In the genomic region with DNA sequence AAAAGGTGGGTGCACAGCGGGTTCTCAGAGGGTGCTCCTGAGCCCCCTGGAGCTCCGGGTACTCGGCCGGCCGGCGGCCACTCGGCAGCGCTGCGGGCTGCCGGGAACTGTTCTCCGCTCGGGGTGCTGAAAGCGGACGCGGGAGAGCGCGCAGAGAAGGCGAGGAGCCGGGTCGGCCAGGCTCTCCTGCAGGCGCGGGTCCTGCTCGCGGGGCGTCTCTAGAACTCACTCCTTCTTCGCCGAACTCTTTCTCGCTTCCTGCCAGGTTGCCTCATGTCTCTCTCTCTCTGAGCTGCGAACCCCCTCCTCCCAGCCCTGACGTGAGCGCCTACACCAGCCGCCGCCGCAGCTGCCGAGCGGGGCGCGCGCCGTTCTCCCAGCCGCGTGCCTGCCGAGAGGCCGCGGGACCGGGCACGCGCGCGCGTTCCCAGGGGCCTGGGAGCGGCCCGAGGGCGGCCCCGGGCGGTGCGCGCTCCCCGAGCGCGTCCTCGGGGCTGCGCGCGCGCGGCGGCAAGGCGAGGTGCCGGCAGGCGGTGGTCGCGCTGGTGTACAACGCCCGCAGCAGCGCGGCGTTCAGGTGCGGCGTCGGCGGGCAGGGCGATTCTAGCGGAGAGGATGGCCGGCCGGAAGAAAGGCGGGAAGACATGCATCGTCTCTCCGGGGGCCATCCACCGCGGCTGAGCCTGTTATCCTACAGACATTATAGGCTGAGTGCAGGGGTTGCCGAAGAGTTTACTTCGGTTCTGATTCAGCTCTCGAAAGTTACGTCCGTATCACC, we compare ENCODE assay signal across 8 cellular contexts. TPM values are rescaled to one million over a fixed set of nuclear protein-coding genes. Genes with fewer than 3 reads are reported as not detected.
DNase-seq lines count a peak whose midpoint lies in the region; TF ChIP-seq lines count a peak whose summit lies in the region.

A gene with protein sequence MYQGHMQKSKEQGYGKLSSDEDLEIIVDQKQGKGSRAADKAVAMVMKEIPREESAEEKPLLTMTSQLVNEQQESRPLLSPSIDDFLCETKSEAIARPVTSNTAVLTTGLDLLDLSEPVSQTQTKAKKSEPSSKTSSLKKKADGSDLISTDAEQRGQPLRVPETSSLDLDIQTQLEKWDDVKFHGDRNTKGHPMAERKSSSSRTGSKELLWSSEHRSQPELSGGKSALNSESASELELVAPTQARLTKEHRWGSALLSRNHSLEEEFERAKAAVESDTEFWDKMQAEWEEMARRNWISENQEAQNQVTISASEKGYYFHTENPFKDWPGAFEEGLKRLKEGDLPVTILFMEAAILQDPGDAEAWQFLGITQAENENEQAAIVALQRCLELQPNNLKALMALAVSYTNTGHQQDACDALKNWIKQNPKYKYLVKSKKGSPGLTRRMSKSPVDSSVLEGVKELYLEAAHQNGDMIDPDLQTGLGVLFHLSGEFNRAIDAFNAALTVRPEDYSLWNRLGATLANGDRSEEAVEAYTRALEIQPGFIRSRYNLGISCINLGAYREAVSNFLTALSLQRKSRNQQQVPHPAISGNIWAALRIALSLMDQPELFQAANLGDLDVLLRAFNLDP (minus strand): TSS at position 260 of the 778 bp plus-strand sequence. CDS start 338 bp downstream, outside the sequence.

- no TSS peak for BruUV-seq in OCI-LY7 (replicated peaks; lab: Mats Ljungman, UMichigan)

- WGBS in ectodermal cell, 2 experiments: 0 to 1% methylated on average over 96 of the region's 96 CpGs
- WGBS in suprapubic skin: 5% methylated on average over 24 of the region's 96 CpGs

- H3K4me1 Mint-ChIP-seq in mesothelial cell of epicardium: peaks cover 3% of the 10 kb centered on the region

- H3K27me3 Mint-ChIP-seq in mesothelial cell of epicardium (ENCODE audit: low read depth): peaks cover 92% of the 10 kb centered on the region

- H3K79me2 ChIP-seq in OCI-LY7 (ENCODE audit: insufficient read depth, low read depth, low read length): no peaks in the 10 kb centered on the region

- POLR2A ChIA-PET in OCI-LY7 (lab: Charles Lee): no interaction called here

- no peak within 1 kb of the TSS for H3K27ac Mint-ChIP-seq in mesothelial cell of epicardium

- DNase-seq in GM12864 (ENCODE audit: low read depth) (no peak), GOT3 (lab: John Stamatoyannopoulos, UW) (peak; percentile 32), LHCN-M2 (ENCODE audit: low read depth) (peak; percentile 17), SKM-1 (lab: John Stamatoyannopoulos, UW; ENCODE audit: unreplicated experiment) (peak; percentile 11), mesothelial cell of epicardium (ENCODE audit: low spot score in 2 of 2, unreplicated experiment in 2 of 2) (peak; percentile 64 to 90), suprapubic skin (ENCODE audit: low spot score in 2 of 2) (peak in 1 of 2 donors; percentile 48), OCI-LY7 (ENCODE audit: low spot score) (no peak)

- peak within 1 kb of the TSS; percentile 35 for H3K4me3 ChIP-seq in GM12864 (ENCODE audit: low read depth, low read length)
- peak within 1 kb of the TSS; percentile 41 for H3K4me3 ChIP-seq in ectodermal cell (ENCODE audit: insufficient read depth, low read depth, low read length)
- peak within 1 kb of the TSS; percentile 37 for H3K4me3 ChIP-seq in suprapubic skin
- H3K4me3 ChIP-seq in OCI-LY7 (ENCODE audit: low read depth, low read length, poor library complexity, severe bottlenecking): no peak within 1 kb of the TSS

- no peak within 1 kb of the TSS for H2AFZ ChIP-seq in OCI-LY7 (ENCODE audit: low read length)

- TF ChIP-seq CTCF in GM12864 (IDR thresholded peaks at IDR 0.05; ENCODE audit: low read depth, low read length, missing control alignments): no peak
- TF ChIP-seq CTCF in mesothelial cell of epicardium (IDR thresholded peaks at IDR 0.05; ENCODE audit: unreplicated experiment): no peak
- TF ChIP-seq CTCF in suprapubic skin (IDR thresholded peaks at IDR 0.05): no peak
- no peak for TF ChIP-seq CTCF in OCI-LY7 (conservative IDR thresholded peaks at IDR 0.05; ENCODE audit: low read length)

- H3K4me1 ChIP-seq in ectodermal cell (ENCODE audit: control insufficient read depth, insufficient read depth, low read length) (peaks cover 2% of the 10 kb centered on the region), suprapubic skin (no peaks in the 10 kb centered on the region), OCI-LY7 (ENCODE audit: insufficient read depth, low read length, poor library complexity, severe bottlenecking) (no peaks in the 10 kb centered on the region)

- H3K36me3 ChIP-seq in ectodermal cell (ENCODE audit: control insufficient read depth, insufficient read depth, low read length) (no peaks in the 10 kb centered on the region), suprapubic skin (no peaks in the 10 kb centered on the region), OCI-LY7 (ENCODE audit: insufficient read depth, low read length) (no peaks in the 10 kb centered on the region)

- H3K27me3 ChIP-seq in ectodermal cell (ENCODE audit: control insufficient read depth, insufficient read depth, low read length, poor library complexity, severe bottlenecking) (peaks cover 80% of the 10 kb centered on the region), suprapubic skin (peaks cover 49% of the 10 kb centered on the region)

- CTCF ChIA-PET in OCI-LY7 (lab: Charles Lee; ENCODE audit: unreplicated experiment): no interaction called here

- H3K9me3 ChIP-seq in ectodermal cell (ENCODE audit: control insufficient read depth, low read length) (no peaks in the 10 kb centered on the region), suprapubic skin (no peaks in the 10 kb centered on the region), OCI-LY7 (ENCODE audit: low read length) (no peaks in the 10 kb centered on the region)

- TF ChIP-seq EP300 in suprapubic skin (IDR thresholded peaks at IDR 0.05): no peak

- H4K20me1 ChIP-seq in OCI-LY7 (ENCODE audit: insufficient read depth, low read length): no peaks in the 10 kb centered on the region

- H3K9me2 ChIP-seq in OCI-LY7 (ENCODE audit: insufficient read depth, low read length): no peaks in the 10 kb centered on the region

- H3K36me3 Mint-ChIP-seq in mesothelial cell of epicardium: no peaks in the 10 kb centered on the region

- no peaks in the 10 kb centered on the region for H3K9me3 Mint-ChIP-seq in mesothelial cell of epicardium

- intact Hi-C loops in OCI-LY7 (cut with micrococcal nuclease; ENCODE audit: unreplicated experiment): no loop called here

- H3K27ac ChIP-seq in ectodermal cell (ENCODE audit: insufficient read depth, low read depth, low read length, poor library complexity, severe bottlenecking) (no peak within 1 kb of the TSS), suprapubic skin (no peak within 1 kb of the TSS), OCI-LY7 (ENCODE audit: low read depth, low read length, poor library complexity, severe bottlenecking) (no peak within 1 kb of the TSS)

- no peak for TF ChIP-seq POLR2A in suprapubic skin (IDR thresholded peaks at IDR 0.05)

- no peak within 1 kb of the TSS for H3K4me2 ChIP-seq in OCI-LY7 (ENCODE audit: low read length)

- peak within 1 kb of the TSS; percentile 56 for H3K4me3 Mint-ChIP-seq in mesothelial cell of epicardium

RNA-seq across cellular contexts. Expression of the gene that starts here (rescaled TPM):
- total RNA-seq in LHCN-M2 (2014; rRNA removed) (under 0.01 and 0.06 TPM in 2 replicates), mesothelial cell of epicardium (0.04 to 0.32 TPM (median 0.20 TPM) in 3 replicates), suprapubic skin (under 1 TPM in 1 of 4 donors, not detected in 3; 0.16 TPM), OCI-LY7 (2022) (not detected in 2 replicates)
- 0.01 TPM for polyA plus RNA-seq in LHCN-M2 (2012)
- polyA plus RNA-seq in ectodermal cell (2013, experiment 1 of 4): 1.1 TPM
- polyA plus RNA-seq in ectodermal cell (2013, experiment 2 of 4): 0.57 TPM
- 0.27 TPM for polyA plus RNA-seq in ectodermal cell (2013, experiment 3 of 4)
- polyA plus RNA-seq in ectodermal cell (2013, experiment 4 of 4): 0.73 TPM
- total RNA-seq in OCI-LY7 (2014; rRNA removed; shearing (Covaris generic)): not detected in 2 replicates

Comparison
In these comparisons a context has a peak if more than half of its experiments do, and no peak if none do; other contexts are left out.
1. Peak in DNase-seq in LHCN-M2; RNA of the gene not detected or under 1 TPM.
2. Peak in DNase-seq in mesothelial cell of epicardium; RNA of the gene not detected or under 1 TPM.
3. DNase-seq: peak in GOT3 (single experiment) and SKM-1 (single experiment); none in GM12864 (single experiment) and OCI-LY7 (single experiment).